ENCODE assay signal across 18 cellular contexts in the genomic region with DNA sequence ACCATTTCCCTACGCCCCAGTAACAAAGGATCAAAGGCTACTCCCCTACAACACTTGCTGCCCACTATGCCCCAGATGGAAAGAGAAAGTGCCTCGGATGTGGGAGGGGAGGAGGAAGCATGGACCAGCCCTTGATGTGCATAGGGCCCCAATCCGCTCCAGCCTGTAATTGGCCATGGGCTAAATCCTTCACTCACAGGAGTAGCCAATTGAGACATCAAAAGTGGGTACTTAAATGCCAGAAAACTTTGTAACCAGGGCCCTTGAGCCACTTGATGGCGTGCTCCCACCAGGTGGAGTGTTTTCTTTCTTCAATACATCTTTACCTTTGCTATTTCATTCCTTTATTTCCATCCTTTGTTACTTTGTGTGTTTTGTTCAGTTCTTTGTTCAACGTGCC.
A peak's percentile ranks its signal among the peaks of the same experiment; 100 is the strongest.
DNase-seq lines count a peak whose midpoint lies in the region; ATAC-seq, FAIRE-seq and TF ChIP-seq lines count a peak whose summit lies in the region.
"Had no signal": no experiment of that assay in that cellular context is flagged by ENCODE, and none has a peak within 500 bp of the region (broad histone marks: within the 10 kb centered on the region; RNA-seq: fewer than 3 reads in every experiment).

No MANE protein-coding gene starts in this region.

- intact Hi-C loops in IMR-90 (cut with micrococcal nuclease) = no loop called here
- intact Hi-C loops in GM12878 (cut with micrococcal nuclease; ENCODE audit: unreplicated experiment) = loop anchor here (2.0 to 5.0 kb wide), 2 partner anchors 508 to 897 kb away; no protein-coding TSS in a partner anchor

- no peak overlapping the region for H2AK9ac ChIP-seq in IMR-90 (replicated peaks; ENCODE audit: low read depth, low read length, poor library complexity)

- peaks cover 8% of the 10 kb centered on the region for H3K4me1 Mint-ChIP-seq in osteocyte (ENCODE audit: unreplicated experiment)
- H3K4me1 Mint-ChIP-seq: naive B cell had no signal

- no peaks in the 10 kb centered on the region for H3K79me1 ChIP-seq in IMR-90 (ENCODE audit: low read depth in 1 of 2, low read length in 2 of 2)

- CTCF ChIA-PET in IMR-90 (lab: Yijun Ruan, JAX) = interaction anchor here (1.2 kb wide), 1 partner anchor 16 kb away, joined by 3 read pairs; no protein-coding TSS in a partner anchor
- CTCF ChIA-PET in GM12878 (lab: Yijun Ruan, JAX) = interaction anchor here (1.5 kb wide), 1 partner anchor 502 kb away, joined by 3 read pairs; no protein-coding TSS in a partner anchor

- peak overlapping the region; percentile 22 to 62; a peak in 3 of 4 replicates for H4K8ac ChIP-seq in IMR-90 (ENCODE audit: low read depth in 2 of 2, low read length in 2 of 2)

- H3K27me3 ChIP-seq in IMR-90 (ENCODE audit: control insufficient read depth, insufficient read depth, low read length) = no peaks in the 10 kb centered on the region
- no peaks in the 10 kb centered on the region for H3K27me3 ChIP-seq in GM12878 (replicated peaks in 1 of 2; ENCODE audit: control insufficient read depth in 2 of 2, insufficient read depth in 2 of 2, low read length in 1 of 2)
- H3K27me3 ChIP-seq: foreskin keratinocyte, stomach had no signal

- WGBS in IMR-90 (ENCODE audit: extremely low coverage in 2 of 2, insufficient read length in 1 of 2), 2 experiments = no CpG with 5 or more reads among the region's 5 CpGs
- 2% methylated on average over 5 of the region's 5 CpGs for WGBS in GM12878 (ENCODE audit: insufficient coverage, insufficient replicate concordance, low lambda C conversion rate, missing lambda C conversion rate)

- TF ChIP-seq POLR2A in IMR-90 (IDR thresholded peaks at IDR 0.05; ENCODE audit: low read depth, low read length) (no peak), GM12878 (IDR thresholded peaks at IDR 0.05; ENCODE audit: low read depth, low read length) (no peak)

- H3K4me3 Mint-ChIP-seq in osteocyte (ENCODE audit: unreplicated experiment) = no peak overlapping the region
- H3K4me3 Mint-ChIP-seq: naive B cell had no signal

- no peak for TF ChIP-seq CTCF in IMR-90 (conservative IDR thresholded peaks at IDR 0.05; ENCODE audit: low read depth, low read length)
- TF ChIP-seq CTCF in GM12878 (IDR thresholded peaks at IDR 0.05 in 2 of 3, conservative IDR thresholded peaks at IDR 0.05 in 1 of 3; ENCODE audit: control insufficient read depth in 2 of 3, extremely low read depth in 1 of 3, insufficient read depth in 1 of 3, low read depth in 3 of 3, low read length in 3 of 3) = peak in 1 of 3 experiments; percentile 30; a peak in 1 of 6 replicates
- TF ChIP-seq CTCF in osteocyte (IDR thresholded peaks at IDR 0.05) = no peak

- in situ Hi-C loops in IMR-90 (cut with MboI; ENCODE audit: low sequenced_read_pairs) (no loop called here), GM12878 (cut with MboI) (no loop called here)

- peak overlapping the region; percentile 13; the same call in 1 of the 3 replicates for H2BK15ac ChIP-seq in IMR-90 (ENCODE audit: low read depth, low read length)

- FAIRE-seq in GM12878 (lab: Jason Lieb, UNC) = no peak
- FAIRE-seq: endometrium had no signal

- H3K36me3 ChIP-seq in IMR-90 (ENCODE audit: control insufficient read depth, insufficient read depth, low read length) (no peaks in the 10 kb centered on the region), GM12878 (ENCODE audit: control insufficient read depth in 2 of 2, insufficient read depth in 2 of 2, low read length in 1 of 2) (no peaks in the 10 kb centered on the region)
- H3K36me3 ChIP-seq: HAP-1, stomach had no signal

- H3K18ac ChIP-seq in IMR-90 (ENCODE audit: low read depth, low read length) = peak overlapping the region; percentile 100; the same call in 1 of the 2 replicates

- peak overlapping the region; percentile 70 for H4K91ac ChIP-seq in IMR-90 (ENCODE audit: insufficient read depth, low read depth, low read length)

- no peak overlapping the region for H3K23ac ChIP-seq in IMR-90 (ENCODE audit: low read depth, low read length)

- no peak overlapping the region for H3K27ac Mint-ChIP-seq in osteocyte (ENCODE audit: unreplicated experiment)
- H3K27ac Mint-ChIP-seq: naive B cell had no signal

- RAD21 ChIA-PET in GM12878 (lab: Charles Lee; ENCODE audit: unreplicated experiment) = interaction anchor here (0.6 kb wide), 1 partner anchor 502 kb away, joined by 3 read pairs; no protein-coding TSS in a partner anchor

- H3K4me3 ChIP-seq in IMR-90 (ENCODE audit: insufficient read depth, low read depth, low read length) (no peak overlapping the region), GM12878 (no peak overlapping the region)
- H3K4me3 ChIP-seq: HAP-1, psoas muscle, stomach had no signal

- ATAC-seq in IMR-90 (ENCODE audit: low read depth) (no peak), GM12878 (peak; percentile 78)
- ATAC-seq: foreskin keratinocyte, psoas muscle had no signal

- SMC1A ChIA-PET in GM12878 (lab: Charles Lee; ENCODE audit: uncharacterized antibody, unreplicated experiment) = interaction anchor here (0.6 kb wide), 1 partner anchor 509 kb away, joined by 3 read pairs; no protein-coding TSS in a partner anchor

- POLR2A ChIA-PET in IMR-90 (lab: Charles Lee; ENCODE audit: unreplicated experiment) = no interaction called here
- POLR2A ChIA-PET in GM12878 (lab: Charles Lee) = no interaction called here

- dilution Hi-C loops in IMR-90 (cut with HindIII; ENCODE audit: low sequenced_read_pairs, unreplicated experiment) = no loop called here

- H3K4me2 ChIP-seq in IMR-90 (ENCODE audit: low read depth, low read length) (no peak overlapping the region), GM12878 (ENCODE audit: control insufficient read depth, insufficient read depth) (no peak overlapping the region)

- no peak for TF ChIP-seq EP300 in GM12878 (IDR thresholded peaks at IDR 0.05; ENCODE audit: borderline replicate concordance in 1 of 2, control insufficient read depth in 1 of 2, low read depth in 2 of 2, low read length in 2 of 2)

- peak overlapping the region; percentile 75 for H3K4ac ChIP-seq in IMR-90 (ENCODE audit: low read depth, low read length)

- TF ChIP-seq RAD21 in IMR-90 (IDR thresholded peaks at IDR 0.05; ENCODE audit: low read length) = no peak
- 0 out of 2 replicates have a peak, but pooled peaks have one; percentile 8 for TF ChIP-seq RAD21 in GM12878 (IDR thresholded peaks at IDR 0.05; ENCODE audit: insufficient read depth, low read depth, low read length)

- H3K36me3 Mint-ChIP-seq in osteocyte (ENCODE audit: unreplicated experiment) = no peaks in the 10 kb centered on the region
- H3K36me3 Mint-ChIP-seq: naive B cell had no signal

- no peak overlapping the region; the same call in 1 of the 2 replicates for H3K14ac ChIP-seq in IMR-90 (replicated peaks; ENCODE audit: low read depth, low read length)

- H2AFZ ChIP-seq in IMR-90 (replicated peaks; ENCODE audit: low read length, poor library complexity) (no peak overlapping the region), GM12878 (ENCODE audit: control insufficient read depth, low read depth, low read length) (no peak overlapping the region)

- H3K79me2 ChIP-seq in GM12878 (ENCODE audit: control insufficient read depth, insufficient read depth, low read length) = no peaks in the 10 kb centered on the region

- H3K9me3 ChIP-seq in IMR-90 (ENCODE audit: control insufficient read depth, insufficient read depth, low read length) = no peaks in the 10 kb centered on the region
- no peaks in the 10 kb centered on the region for H3K9me3 ChIP-seq in GM12878 (replicated peaks; ENCODE audit: control insufficient read depth, insufficient read depth, low read length)
- H3K9me3 ChIP-seq: psoas muscle, stomach had no signal

- H3K4me1 ChIP-seq in IMR-90 (ENCODE audit: control insufficient read depth, insufficient read depth, low read length) (peaks cover 16% of the 10 kb centered on the region), GM12878 (ENCODE audit: control insufficient read depth, insufficient read depth, low read length) (no peaks in the 10 kb centered on the region)
- H3K4me1 ChIP-seq: foreskin keratinocyte, HAP-1, psoas muscle, stomach had no signal

- peak overlapping the region; percentile 75 for H2BK5ac ChIP-seq in IMR-90 (ENCODE audit: low read depth, low read length, poor library complexity, severe bottlenecking)

- H3K9me3 Mint-ChIP-seq in osteocyte (ENCODE audit: unreplicated experiment) = no peaks in the 10 kb centered on the region

- H3K9ac ChIP-seq in IMR-90 (ENCODE audit: low read depth, low read length) (no peak overlapping the region), GM12878 (ENCODE audit: control insufficient read depth, insufficient read depth, low read length) (no peak overlapping the region)

- H4K20me1 ChIP-seq in IMR-90 (ENCODE audit: insufficient read depth, low read length) (no peaks in the 10 kb centered on the region), GM12878 (ENCODE audit: control insufficient read depth, insufficient read depth) (no peaks in the 10 kb centered on the region)

- no peaks in the 10 kb centered on the region for H3K27me3 Mint-ChIP-seq in osteocyte (ENCODE audit: unreplicated experiment)
- H3K27me3 Mint-ChIP-seq: naive B cell had no signal

- BruUV-seq in IMR-90 (replicated peaks; lab: Mats Ljungman, UMichigan) (no TSS peak), GM12878 (replicated peaks; lab: Mats Ljungman, UMichigan) (no TSS peak)

- no peak overlapping the region for H3K27ac ChIP-seq in IMR-90 (ENCODE audit: insufficient read depth, low read length)
- no peak overlapping the region for H3K27ac ChIP-seq in GM12878 (ENCODE audit: control insufficient read depth, insufficient read depth)
- H3K27ac ChIP-seq: foreskin keratinocyte, psoas muscle, stomach had no signal

- no peak overlapping the region for H3K56ac ChIP-seq in IMR-90 (ENCODE audit: extremely low read depth, insufficient read depth, low read length)

- H4K5ac ChIP-seq in IMR-90 (ENCODE audit: low read depth, low read length) = peak overlapping the region; percentile 17; the same call in 1 of the 2 replicates

- DNase-seq in stimulated activated CD4-positive, alpha-beta T cell treated with anti-CD3 and anti-CD28 coated beads, Interleukin-15, amount 100 ng/mL, for 24 hours = peak; percentile 8
- no peak for DNase-seq in stimulated activated CD4-positive, alpha-beta T cell treated with anti-CD3 and anti-CD28 coated beads, Interleukin-2, amount 100 ng/mL, for 24 hours
- no peak for DNase-seq in IMR-90
- DNase-seq in GM12878 (ENCODE audit: low read depth, low spot score) = no peak
- no peak for DNase-seq in AG08395 (ENCODE audit: low spot score)
- no peak for DNase-seq in putamen (ENCODE audit: low spot score)
- no peak for DNase-seq in osteocyte (ENCODE audit: extremely low spot score, unreplicated experiment)
- DNase-seq: aorta; foreskin keratinocyte; KBM-7; naive B cell; NCI-H1436; NCI-H446 treated with DMSO at 0.1 percent for 48 hours; psoas muscle; stimulated activated CD4-positive, alpha-beta T cell treated with anti-CD3 and anti-CD28 coated beads, Interleukin-12 subunit alpha, Interleukin-12 subunit beta, amount 100 ng/mL, for 4 hours; stomach had no signal

- no peak overlapping the region; the same call in 1 of the 2 replicates for H2AK5ac ChIP-seq in IMR-90 (ENCODE audit: low read depth, low read length)

- H2BK20ac ChIP-seq in IMR-90 (ENCODE audit: low read depth, low read length) = peak overlapping the region; percentile 79

- 0 out of 2 replicates have a peak, but pooled peaks cover 5% of the 10 kb centered on the region for H3K9me1 ChIP-seq in IMR-90 (ENCODE audit: insufficient read depth, low read length)

- peak overlapping the region; percentile 91 for H2BK120ac ChIP-seq in IMR-90 (ENCODE audit: low read depth, low read length)

TF ChIP-seq in GM12878, 131 proteins besides CTCF, POLR2A, EP300 and RAD21 (continues in another document):
- no peak for TF ChIP-seq BMI1 (IDR thresholded peaks at IDR 0.05; ENCODE audit: borderline replicate concordance)
